18 cellular contexts compared by ENCODE assay signal in the genomic region with DNA sequence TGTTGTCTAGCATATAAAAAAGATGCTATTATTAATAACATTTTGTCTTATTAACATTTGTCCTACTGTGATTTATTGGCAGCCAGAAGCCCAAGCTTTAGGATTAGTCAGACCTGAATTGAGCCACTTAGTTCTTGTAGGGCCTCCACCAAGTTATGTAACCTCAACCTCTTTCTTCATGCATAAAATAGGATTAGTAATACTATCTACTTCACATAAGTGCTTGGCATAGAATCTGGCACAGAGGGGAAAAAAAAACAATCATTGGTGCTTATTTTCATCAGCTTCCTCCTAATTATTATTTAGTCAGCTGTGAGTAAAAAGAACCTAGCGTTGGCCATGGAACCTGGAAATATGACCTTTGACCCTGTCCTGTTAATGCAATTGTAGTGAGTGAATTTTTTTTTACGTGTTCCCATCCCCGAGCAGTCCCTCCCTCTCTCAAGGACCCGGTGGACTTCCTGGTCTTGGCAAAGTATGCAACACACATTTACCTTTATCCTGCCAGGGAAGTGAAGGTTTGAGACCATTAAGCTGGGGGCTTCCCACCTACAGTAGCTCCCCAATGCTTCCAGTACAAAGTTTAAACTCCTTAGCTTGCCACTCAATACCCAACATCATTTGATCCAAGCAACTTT.
"Had no signal": no experiment of that assay in that cellular context is flagged by ENCODE, and none has a peak within 500 bp of the region (broad histone marks: within the 10 kb centered on the region; RNA-seq: fewer than 3 reads in every experiment).

No MANE protein-coding gene starts in this region.

- ATAC-seq: activated naive CD4-positive, alpha-beta T cell treated with anti-CD3 and anti-CD28 coated beads, Interleukin-2, amount 50 U/mL, for 72 hours; activated T-cell treated with anti-CD3 and anti-CD28 coated beads, Interleukin-2, amount 50 U/mL, for 4 hours; left lobe of liver; natural killer cell treated with Interleukin-12 subunit alpha and Interleukin-12 subunit beta and Interleukin-15 and Interleukin-18, amount 100 ng/mL, for 72 hours; psoas muscle had no signal

- H3K9me3 ChIP-seq: psoas muscle, thyroid gland, uterus had no signal

- H3K36me3 ChIP-seq: brain microvascular endothelial cell, thyroid gland, uterus had no signal

- H3K27me3 ChIP-seq: brain microvascular endothelial cell, dorsolateral prefrontal cortex, thyroid gland, uterus had no signal

- H3K4me3 ChIP-seq: dorsolateral prefrontal cortex, psoas muscle, thyroid gland, uterus had no signal

- H3K27ac ChIP-seq: brain microvascular endothelial cell, dorsolateral prefrontal cortex, psoas muscle, thyroid gland, uterus had no signal

- H3K4me1 ChIP-seq: psoas muscle, uterus had no signal

- DNase-seq: activated CD4-positive, alpha-beta T cell treated with anti-CD3 and anti-CD28 coated beads for 1 hour; activated CD4-positive, alpha-beta T cell treated with anti-CD3 and anti-CD28 coated beads, Interleukin-2, amount 50 U/mL, for 48 hours; activated effector memory CD4-positive, alpha-beta T cell treated with anti-CD3 and anti-CD28 coated beads, Interleukin-2, amount 50 U/mL, for 16 hours; activated T-cell treated with anti-CD3 and anti-CD28 coated beads, Interleukin-2, amount 50 U/mL, for 4 hours; amygdala; brain microvascular endothelial cell; dorsolateral prefrontal cortex; foreskin melanocyte; head of caudate nucleus; occipital lobe; psoas muscle; stimulated activated CD4-positive, alpha-beta T cell treated with anti-CD3 and anti-CD28 coated beads, Interleukin-15, amount 100 ng/mL, for 24 hours; stimulated activated CD4-positive, alpha-beta T cell treated with anti-CD3 and anti-CD28 coated beads, Interleukin-4, amount 100 ng/mL, for 4 hours; thyroid gland; uterus had no signal
